ENCODE assay signal across 1 cellular context in genomic region chr17:45316271-45317112, GRCh38.
TF ChIP-seq lines count a peak whose summit lies in the region.

Gene MAP3K14 (minus strand): TSS chr17:45317020. CDS start chr17:45290745, 26,275 bp downstream.

TF ChIP-seq in HepG2, 621 proteins besides CTCF, POLR2A, EP300 and RAD21 (continued from another document and continues in another):
- TF ChIP-seq ZBTB14 (CRISPR knock-in tag; IDR thresholded peaks at IDR 0.05) (peak; percentile 92), MYPOP (CRISPR knock-in tag; IDR thresholded peaks at IDR 0.05) (peak; percentile 27), HIC2 (CRISPR knock-in tag; IDR thresholded peaks at IDR 0.05; ENCODE audit: low read depth) (peak; percentile 72), NKX3-1 (CRISPR knock-in tag; IDR thresholded peaks at IDR 0.05) (0 out of 2 replicates have a peak, but pooled peaks have one; percentile 25), BRD4 (CRISPR knock-in tag; IDR thresholded peaks at IDR 0.05) (peak; percentile 40; the same call in 1 of the 2 replicates), ZNF512B (CRISPR knock-in tag; IDR thresholded peaks at IDR 0.05; ENCODE audit: borderline replicate concordance) (no peak), CCDC6 (CRISPR knock-in tag; IDR thresholded peaks at IDR 0.05) (peak; percentile 89), POLR2AphosphoS2 (IDR thresholded peaks at IDR 0.05; ENCODE audit: low read depth, low read length) (no peak), ZNF329 (CRISPR knock-in tag; IDR thresholded peaks at IDR 0.05; ENCODE audit: low read depth) (peak; percentile 80; the same call in 1 of the 2 replicates), KAT8 (CRISPR knock-in tag; IDR thresholded peaks at IDR 0.05) (no peak), AFF4 (CRISPR knock-in tag; IDR thresholded peaks at IDR 0.05) (0 out of 2 replicates have a peak, but pooled peaks have one; percentile 31), ZBTB25 (CRISPR knock-in tag; IDR thresholded peaks at IDR 0.05) (no peak), ZNF331 (CRISPR knock-in tag; IDR thresholded peaks at IDR 0.05) (peak; percentile 7; the same call in 1 of the 2 replicates), KDM4B (CRISPR knock-in tag; IDR thresholded peaks at IDR 0.05) (0 out of 2 replicates have a peak, but pooled peaks have one; percentile 13), ATF2 (CRISPR knock-in tag; IDR thresholded peaks at IDR 0.05) (peak; percentile 16; the same call in 1 of the 2 replicates), BRF2 (CRISPR knock-in tag; IDR thresholded peaks at IDR 0.05) (no peak), ADNP (CRISPR knock-in tag; IDR thresholded peaks at IDR 0.05) (no peak), SRSF4 (IDR thresholded peaks at IDR 0.05; ENCODE audit: low read depth, low read length, poor library complexity, severe bottlenecking) (no peak), ARNT2 (CRISPR knock-in tag; IDR thresholded peaks at IDR 0.05; ENCODE audit: low read depth) (peak; percentile 90), ZHX1 (CRISPR knock-in tag; IDR thresholded peaks at IDR 0.05; ENCODE audit: low read depth) (peak; percentile 69; the same call in 1 of the 2 replicates), FOXC1 (CRISPR knock-in tag; IDR thresholded peaks at IDR 0.05; ENCODE audit: borderline replicate concordance) (0 out of 2 replicates have a peak, but pooled peaks have one; percentile 52), MED1 (CRISPR knock-in tag; IDR thresholded peaks at IDR 0.05) (no peak; the same call in 1 of the 2 replicates), ZSCAN21 (CRISPR knock-in tag; IDR thresholded peaks at IDR 0.05; ENCODE audit: borderline replicate concordance) (peak; percentile 97), ZNF276 (CRISPR knock-in tag; IDR thresholded peaks at IDR 0.05; ENCODE audit: low read depth) (peak; percentile 58; the same call in 1 of the 2 replicates), HOXA5 (CRISPR knock-in tag; IDR thresholded peaks at IDR 0.05) (peak; percentile 30; the same call in 1 of the 2 replicates), THYN1 (CRISPR knock-in tag; IDR thresholded peaks at IDR 0.05; ENCODE audit: borderline replicate concordance, low read depth) (no peak), ZNF816 (CRISPR knock-in tag; IDR thresholded peaks at IDR 0.05; ENCODE audit: borderline replicate concordance) (peak; percentile 54; the same call in 1 of the 2 replicates), MTA1 (CRISPR knock-in tag; IDR thresholded peaks at IDR 0.05; ENCODE audit: borderline replicate concordance) (peak; percentile 74), ZFX (CRISPR knock-in tag; IDR thresholded peaks at IDR 0.05; ENCODE audit: low read depth) (peak; percentile 94), AKAP8 (CRISPR knock-in tag; IDR thresholded peaks at IDR 0.05) (0 out of 2 replicates have a peak, but pooled peaks have one; percentile 31), ZNF143 (CRISPR knock-in tag; IDR thresholded peaks at IDR 0.05) (peak; percentile 44; the same call in 1 of the 2 replicates), ZBTB39 (CRISPR knock-in tag; IDR thresholded peaks at IDR 0.05) (0 out of 2 replicates have a peak, but pooled peaks have one; percentile 63), ZNF879 (CRISPR knock-in tag; IDR thresholded peaks at IDR 0.05) (0 out of 2 replicates have a peak, but pooled peaks have one; percentile 28)
